Comparison of ENCODE assay signal across 25 cellular contexts in genomic region chr17:11404431-11404830, GRCh38.
DNase-seq lines count a peak whose midpoint lies in the region; TF ChIP-seq lines count a peak whose summit lies in the region.
"Had no signal": no experiment of that assay in that cellular context is flagged by ENCODE, and none has a peak within 500 bp of the region (broad histone marks: within the 10 kb centered on the region; RNA-seq: fewer than 3 reads in every experiment).

No MANE protein-coding gene starts in this region.

- H3K4me3 Mint-ChIP-seq in CD14-positive monocyte = no peak overlapping the region
- H3K4me3 Mint-ChIP-seq: endodermal cell, memory B cell had no signal

- no peak for TF ChIP-seq CTCF in kidney epithelial cell (IDR thresholded peaks at IDR 0.05; ENCODE audit: insufficient read depth, low read length, poor library complexity, severe bottlenecking)
- TF ChIP-seq CTCF in CD14-positive monocyte (IDR thresholded peaks at IDR 0.05) = no peak

- no peaks in the 10 kb centered on the region for H3K27me3 ChIP-seq in SJCRH30
- no peaks in the 10 kb centered on the region for H3K27me3 ChIP-seq in kidney epithelial cell (ENCODE audit: control insufficient read depth, insufficient read depth, low read length)
- H3K27me3 ChIP-seq in effector memory CD4-positive, alpha-beta T cell (replicated peaks; ENCODE audit: control insufficient read depth, insufficient read depth, low read length, poor library complexity, severe bottlenecking) = no peaks in the 10 kb centered on the region
- H3K27me3 ChIP-seq: adrenal gland, gastroesophageal sphincter, vagina had no signal

- no peaks in the 10 kb centered on the region for H3K4me1 ChIP-seq in SJCRH30
- no peaks in the 10 kb centered on the region for H3K4me1 ChIP-seq in effector memory CD4-positive, alpha-beta T cell (ENCODE audit: control insufficient read depth, insufficient read depth, low read length, poor library complexity, severe bottlenecking)
- H3K4me1 ChIP-seq: adrenal gland, gastroesophageal sphincter, vagina had no signal

- intact Hi-C loops in CD14-positive monocyte (cut with micrococcal nuclease) = no loop called here

- peak; percentile 46 for DNase-seq in H4 (ENCODE audit: low spot score)
- peak; percentile 2 to 11 for DNase-seq in SJCRH30
- DNase-seq in kidney epithelial cell (ENCODE audit: low read depth) = peak; percentile 83
- DNase-seq in renal cortical epithelial cell (ENCODE audit: low read depth) = peak; percentile 2
- DNase-seq in GM19238 (ENCODE audit: insufficient read length, low spot score) = no peak
- DNase-seq in ureter (ENCODE audit: low spot score) = no peak
- DNase-seq in CD14-positive monocyte (ENCODE audit: low spot score) = no peak
- no peak for DNase-seq in effector memory CD4-positive, alpha-beta T cell
- DNase-seq: activated CD4-positive, alpha-beta T cell treated with anti-CD3 and anti-CD28 coated beads for 48 hours; activated naive CD4-positive, alpha-beta T cell treated with Interleukin-2 at 50 U/mL for 16 hours; activated T-cell treated with anti-CD3 and anti-CD28 coated beads, Interleukin-2, amount 50 U/mL, for 48 hours; adrenal gland; C1 segment of cervical spinal cord; endodermal cell; NCI-H1436 treated with DMSO at 0.1 percent for 48 hours; NCI-H524; nucleus accumbens; RPMI8226; stimulated activated CD4-positive, alpha-beta T cell treated with anti-CD3 and anti-CD28 coated beads, Interleukin-2, amount 100 ng/mL, for 24 hours had no signal

- H3K27me3 Mint-ChIP-seq in CD14-positive monocyte (ENCODE audit: low read depth in 3 of 3) = no peaks in the 10 kb centered on the region
- H3K27me3 Mint-ChIP-seq: memory B cell had no signal

- H3K9me3 Mint-ChIP-seq in CD14-positive monocyte = peaks cover 15 to 37% (median 21%) of the 10 kb centered on the region in 7 donors

- H3K36me3 ChIP-seq in SJCRH30 (no peaks in the 10 kb centered on the region), kidney epithelial cell (ENCODE audit: control insufficient read depth, insufficient read depth, low read length) (no peaks in the 10 kb centered on the region)
- H3K36me3 ChIP-seq in effector memory CD4-positive, alpha-beta T cell (ENCODE audit: control insufficient read depth, insufficient read depth, low read length) = no peaks in the 10 kb centered on the region
- H3K36me3 ChIP-seq: adrenal gland, gastroesophageal sphincter, vagina had no signal

- no peaks in the 10 kb centered on the region for H3K9me3 ChIP-seq in SJCRH30 (replicated peaks)
- H3K9me3 ChIP-seq in effector memory CD4-positive, alpha-beta T cell (ENCODE audit: control insufficient read depth, low read length) = no peaks in the 10 kb centered on the region
- H3K9me3 ChIP-seq: vagina had no signal

- no peaks in the 10 kb centered on the region for H3K36me3 Mint-ChIP-seq in CD14-positive monocyte
- H3K36me3 Mint-ChIP-seq: memory B cell had no signal

- H3K27ac ChIP-seq in SJCRH30 = no peak overlapping the region
- no peak overlapping the region for H3K27ac ChIP-seq in effector memory CD4-positive, alpha-beta T cell (ENCODE audit: insufficient read depth, low read length, poor library complexity, severe bottlenecking)
- H3K27ac ChIP-seq: adrenal gland, coronary artery, gastroesophageal sphincter, skin epidermis, vagina, VCaP had no signal

- no peaks in the 10 kb centered on the region for H3K4me1 Mint-ChIP-seq in CD14-positive monocyte
- H3K4me1 Mint-ChIP-seq: endodermal cell, memory B cell had no signal

- no peak overlapping the region for H3K27ac Mint-ChIP-seq in CD14-positive monocyte
- H3K27ac Mint-ChIP-seq: endodermal cell, memory B cell had no signal

- H3K4me3 ChIP-seq in SJCRH30 (no peak overlapping the region), kidney epithelial cell (ENCODE audit: low read depth, low read length) (no peak overlapping the region)
- H3K4me3 ChIP-seq in effector memory CD4-positive, alpha-beta T cell (ENCODE audit: insufficient read depth, low read depth, low read length, poor library complexity, severe bottlenecking) = no peak overlapping the region
- H3K4me3 ChIP-seq: adrenal gland, coronary artery, gastroesophageal sphincter, skin epidermis, vagina had no signal

Comparison
In these comparisons a context has a peak if more than half of its experiments do, and no peak if none do; other contexts are left out.
1. DNase-seq: peak in H4 (single experiment), SJCRH30 (2 of 2), kidney epithelial cell (single experiment) and renal cortical epithelial cell (single experiment); none in GM19238 (single experiment), ureter (single experiment), CD14-positive monocyte (single experiment) and effector memory CD4-positive, alpha-beta T cell (0 of 3).